11 cellular contexts compared by ENCODE assay signal in genomic region chr17:48571024-48571818, GRCh38. TPM values are rescaled to one million over a fixed set of nuclear protein-coding genes. Genes with fewer than 3 reads are reported as not detected.
A peak's percentile ranks its signal among the peaks of the same experiment; 100 is the strongest.
DNase-seq lines count a peak whose midpoint lies in the region; ATAC-seq and TF ChIP-seq lines count a peak whose summit lies in the region.
"Had no signal": no experiment of that assay in that cellular context is flagged by ENCODE, and none has a peak within 500 bp of the region (broad histone marks: within the 10 kb centered on the region; RNA-seq: fewer than 3 reads in every experiment).

No MANE protein-coding gene starts in this region.

- no peak overlapping the region for H3K9ac ChIP-seq in liver (ENCODE audit: low read depth in 1 of 2, low read length in 2 of 2)

- DNase-seq in Right ventricle myocardium inferior (ENCODE audit: missing footprints) (peak; percentile 56), heart right ventricle (no peak), upper lobe of left lung (no peak), DMS153 treated with DMSO at 0.1 percent for 48 hours (lab: John Stamatoyannopoulos, UW; ENCODE audit: unreplicated experiment) (no peak)
- DNase-seq: activated T-cell treated with anti-CD3 and anti-CD28 coated beads for 4 hours; central memory CD4-positive, alpha-beta T cell; T-helper 2 cell; uterus had no signal

- H3K27me3 ChIP-seq in heart right ventricle = peaks cover 30 to 100% (median 100%) of the 10 kb centered on the region in 7 donors
- peaks cover 0 to 32% (median 11%) of the 10 kb centered on the region in 4 donors for H3K27me3 ChIP-seq in liver (ENCODE audit: control insufficient read depth in 4 of 4, insufficient read depth in 4 of 4, low read length in 3 of 4)
- H3K27me3 ChIP-seq in upper lobe of left lung = peaks cover 0 to 24% (median 11%) of the 10 kb centered on the region in 4 donors

- no peak overlapping the region for H3K4me3 ChIP-seq in heart right ventricle
- H3K4me3 ChIP-seq in liver (ENCODE audit: low read depth in 1 of 3, low read length in 3 of 3) = no peak overlapping the region
- H3K4me3 ChIP-seq in upper lobe of left lung = peak overlapping the region in 2 of 4 donors; percentile 8 to 21
- H3K4me3 ChIP-seq: uterus had no signal

- 35 to 43% methylated on average over 26 of the region's 26 CpGs for WGBS in heart right ventricle, 2 donors
- 23% methylated on average over 26 of the region's 26 CpGs for WGBS in liver
- 37 to 38% methylated on average over 26 of the region's 26 CpGs for WGBS in upper lobe of left lung, 2 donors

- intact Hi-C loops in Right ventricle myocardium inferior (cut with DNase I) (no loop called here), heart right ventricle (cut with DNase I) (no loop called here)

- ATAC-seq in Right ventricle myocardium inferior (no peak), heart right ventricle (no peak), upper lobe of left lung (ENCODE audit: low FRiP score in 2 of 2) (no peak), GM19463 (IDR thresholded peaks at IDR 0.05; ENCODE audit: unreplicated experiment) (no peak)

- no peak for TF ChIP-seq EP300 in upper lobe of left lung (IDR thresholded peaks at IDR 0.05)

- no peak for TF ChIP-seq CTCF in heart right ventricle (IDR thresholded peaks at IDR 0.05)
- TF ChIP-seq CTCF in liver (IDR thresholded peaks at IDR 0.05; ENCODE audit: low read depth, low read length, missing input control) = no peak
- TF ChIP-seq CTCF in upper lobe of left lung (IDR thresholded peaks at IDR 0.05) = no peak

- TF ChIP-seq RAD21 in liver (IDR thresholded peaks at IDR 0.05) = no peak

- no peaks in the 10 kb centered on the region for H3K9me3 ChIP-seq in heart right ventricle
- H3K9me3 ChIP-seq in liver (ENCODE audit: control insufficient read depth in 4 of 4, low read length in 3 of 4) = no peaks in the 10 kb centered on the region
- no peaks in the 10 kb centered on the region for H3K9me3 ChIP-seq in upper lobe of left lung
- H3K9me3 ChIP-seq: neutrophil, uterus had no signal

- no peaks in the 10 kb centered on the region for H3K36me3 ChIP-seq in heart right ventricle
- H3K36me3 ChIP-seq in liver (ENCODE audit: control insufficient read depth in 4 of 4, insufficient read depth in 3 of 4, low read depth in 1 of 4, low read length in 3 of 4) = no peaks in the 10 kb centered on the region
- no peaks in the 10 kb centered on the region for H3K36me3 ChIP-seq in upper lobe of left lung
- H3K36me3 ChIP-seq: neutrophil, uterus had no signal

- peaks cover 0 to 21% (median 3%) of the 10 kb centered on the region in 9 donors for H3K4me1 ChIP-seq in heart right ventricle
- H3K4me1 ChIP-seq in liver (ENCODE audit: control insufficient read depth in 4 of 4, insufficient read depth in 4 of 4, low read length in 3 of 4) = peaks cover 0 to 3% (median 0%) of the 10 kb centered on the region in 4 donors
- peaks cover 5 to 15% (median 13%) of the 10 kb centered on the region in 4 donors for H3K4me1 ChIP-seq in upper lobe of left lung
- H3K4me1 ChIP-seq: uterus had no signal

- no peak overlapping the region for H3K27ac ChIP-seq in heart right ventricle
- H3K27ac ChIP-seq in liver (ENCODE audit: low read depth in 1 of 2, low read length in 2 of 2) = peak overlapping the region; percentile 15 to 54
- peak overlapping the region; percentile 65 to 87 (median 72) for H3K27ac ChIP-seq in upper lobe of left lung
- H3K27ac ChIP-seq: neutrophil had no signal

- no peak for TF ChIP-seq POLR2A in upper lobe of left lung (IDR thresholded peaks at IDR 0.05)

TF ChIP-seq in liver, 16 proteins besides CTCF, POLR2A, EP300 and RAD21:
- TF ChIP-seq REST (IDR thresholded peaks at IDR 0.05) (no peak), FOXA2 (IDR thresholded peaks at IDR 0.05) (no peak), MAX (IDR thresholded peaks at IDR 0.05) (no peak), SP1 (IDR thresholded peaks at IDR 0.05) (no peak), HNF4G (IDR thresholded peaks at IDR 0.05) (no peak), FOXA1 (IDR thresholded peaks at IDR 0.05) (no peak), JUND (IDR thresholded peaks at IDR 0.05) (no peak), TAF1 (conservative IDR thresholded peaks at IDR 0.05) (no peak), NR2F2 (IDR thresholded peaks at IDR 0.05) (no peak), GABPA (IDR thresholded peaks at IDR 0.05 in 1 of 2, conservative IDR thresholded peaks at IDR 0.05 in 1 of 2) (no peak), YY1 (IDR thresholded peaks at IDR 0.05) (no peak), HNF4A (conservative IDR thresholded peaks at IDR 0.05) (no peak), RXRA (IDR thresholded peaks at IDR 0.05) (no peak)

RNA-seq across cellular contexts. Expression of gene HOXB4, which starts 6.9 kb away (rescaled TPM):
- total RNA-seq in Right ventricle myocardium inferior (0.38 TPM), heart right ventricle (1 to 10 TPM in 1 of 10 donors, under 1 TPM in 8, not detected in 1; 0.14 to 1.6 (median 0.29) TPM), liver (under 1 TPM; 0.65 to 0.75 TPM), upper lobe of left lung (1 to 10 TPM in 4 of 6 donors, under 1 TPM in 2; 0.61 to 5.6 (median 2.0) TPM)
- polyA plus RNA-seq in heart right ventricle (1 to 10 TPM in 1 of 2 donors, under 1 TPM in 1; 0.90 to 1.4 TPM), liver (under 1 TPM; 0.19 to 0.35 TPM)

RNA-seq across cellular contexts. Expression of gene HOXB3, which starts 18.8 kb away (rescaled TPM):
- total RNA-seq in Right ventricle myocardium inferior = 1.2 TPM
- 1 to 10 TPM in 5 of 10 donors, under 1 TPM in 5; 0.24 to 3.9 (median 0.97) TPM for total RNA-seq in heart right ventricle
- polyA plus RNA-seq in heart right ventricle = 1 to 10 TPM; 1.3 to 5.9 TPM
- 1 to 10 TPM in 1 of 2 donors, under 1 TPM in 1; 0.75 to 2.2 TPM for total RNA-seq in liver
- polyA plus RNA-seq in liver = 1 to 10 TPM; 1.0 to 1.3 TPM
- 10 to 100 TPM in 2 of 6 donors, 1 to 10 TPM in 4; 2.9 to 12.6 (median 7.9) TPM for total RNA-seq in upper lobe of left lung

RNA-seq across cellular contexts. Expression of gene HOXB5, which starts 22.4 kb away (rescaled TPM):
- total RNA-seq in Right ventricle myocardium inferior (not detected), heart right ventricle (under 1 TPM in 1 of 10 donors, not detected in 9; 0.18 TPM), liver (under 1 TPM in 1 of 2 donors, not detected in 1; 0.08 TPM), upper lobe of left lung (1 to 10 TPM in 4 of 6 donors, under 1 TPM in 2; 0.39 to 5.0 (median 1.5) TPM)
- polyA plus RNA-seq in heart right ventricle (under 1 TPM; 0.06 to 0.15 TPM), liver (under 1 TPM; 0.36 to 0.38 TPM)

RNA-seq across cellular contexts. Expression of gene HOXB2, which starts 26.3 kb away (rescaled TPM):
- total RNA-seq in Right ventricle myocardium inferior (2.5 TPM), heart right ventricle (1 to 10 TPM in 8 of 10 donors, under 1 TPM in 2; 0.47 to 7.9 (median 2.0) TPM), liver (1 to 10 TPM in 1 of 2 donors, under 1 TPM in 1; 0.67 to 2.3 TPM), upper lobe of left lung (10 to 100 TPM in 2 of 6 donors, 1 to 10 TPM in 4; 1.4 to 16.1 (median 7.4) TPM)
- polyA plus RNA-seq in heart right ventricle (1 to 10 TPM; 4.5 to 7.8 TPM), liver (1 to 10 TPM; 1.3 to 2.5 TPM)

RNA-seq across cellular contexts. Expression of gene HOXB6, which starts 33.6 kb away (rescaled TPM):
- total RNA-seq in Right ventricle myocardium inferior = 0.57 TPM
- 1 to 10 TPM in 1 of 10 donors, under 1 TPM in 7, not detected in 2; 0.14 to 1.2 (median 0.33) TPM for total RNA-seq in heart right ventricle
- polyA plus RNA-seq in heart right ventricle = under 1 TPM; 0.88 to 0.96 TPM
- total RNA-seq in liver = under 1 TPM; 0.17 to 0.33 TPM
- 1 to 10 TPM in 1 of 2 donors, under 1 TPM in 1; 0.58 to 1.1 TPM for polyA plus RNA-seq in liver
- 10 to 100 TPM in 2 of 6 donors, 1 to 10 TPM in 4; 1.1 to 11.3 (median 7.0) TPM for total RNA-seq in upper lobe of left lung

Comparison
In these comparisons a context has a peak if more than half of its experiments do, and no peak if none do; other contexts are left out.
1. H3K27ac ChIP-seq: peak in liver (2 of 2) and upper lobe of left lung (4 of 4); none in heart right ventricle (0 of 10).